ENCODE assay signal across 14 cellular contexts in genomic region chr16:11056090-11056988, GRCh38.
DNase-seq lines count a peak whose midpoint lies in the region; ATAC-seq and TF ChIP-seq lines count a peak whose summit lies in the region.
"Had no signal": no experiment of that assay in that cellular context is flagged by ENCODE, and none has a peak within 500 bp of the region (broad histone marks: within the 10 kb centered on the region; RNA-seq: fewer than 3 reads in every experiment).

No MANE protein-coding gene starts in this region.

- H3K9me3 Mint-ChIP-seq in activated CD8-positive, alpha-beta memory T cell treated with anti-CD3 and anti-CD28 coated beads, Interleukin-2, amount 10 ng/mL, durations not matched to agents 7 days and 5 days (ENCODE audit: low read depth), result no peaks in the 10 kb centered on the region
- H3K9me3 Mint-ChIP-seq in activated T-helper 1 cell treated with anti-CD3 and anti-CD28 coated beads, Interleukin-12 subunit alpha, Interleukin-12 subunit beta, Interleukin-2, Interleukin-4 antibody, amounts not matched to agents 30 ng/mL and 10 ng/mL and 1 ng/mL, durations not matched to agents 14 hours and 24 hours and 36 hours, result no peaks in the 10 kb centered on the region

- no peak for TF ChIP-seq EP300 in suprapubic skin (IDR thresholded peaks at IDR 0.05)

- H3K9me3 ChIP-seq in suprapubic skin, result no peaks in the 10 kb centered on the region

- intact Hi-C loops in activated T-helper 1 cell treated with anti-CD3 and anti-CD28 coated beads, Interleukin-12 subunit alpha, Interleukin-12 subunit beta, Interleukin-2, Interleukin-4 antibody, amounts not matched to agents 30 ng/mL and 10 ng/mL and 1 ng/mL, durations not matched to agents 14 hours and 24 hours and 36 hours (cut with micrococcal nuclease), result loop anchor here (1.0 kb wide), 2 partner anchors 38 to 44 kb away; no protein-coding TSS in a partner anchor

- H3K27ac Mint-ChIP-seq in activated CD8-positive, alpha-beta memory T cell treated with anti-CD3 and anti-CD28 coated beads, Interleukin-2, amount 10 ng/mL, durations not matched to agents 7 days and 5 days, result peak overlapping the region; percentile 76
- H3K27ac Mint-ChIP-seq in activated T-helper 1 cell treated with anti-CD3 and anti-CD28 coated beads, Interleukin-12 subunit alpha, Interleukin-12 subunit beta, Interleukin-2, Interleukin-4 antibody, amounts not matched to agents 30 ng/mL and 10 ng/mL and 1 ng/mL, durations not matched to agents 14 hours and 24 hours and 36 hours, result peak overlapping the region; percentile 59

- TF ChIP-seq POLR2A in suprapubic skin (IDR thresholded peaks at IDR 0.05), result no peak

- TF ChIP-seq CTCF in fibroblast of pulmonary artery (IDR thresholded peaks at IDR 0.05; ENCODE audit: low read length, missing control alignments) (no peak), suprapubic skin (IDR thresholded peaks at IDR 0.05) (no peak)

- H3K4me3 ChIP-seq in fibroblast of pulmonary artery (replicated peaks; ENCODE audit: low read depth, low read length) (no peak overlapping the region), suprapubic skin (no peak overlapping the region)
- H3K4me3 ChIP-seq: hepatocyte had no signal

- WGBS in suprapubic skin, result 76% methylated on average over 11 of the region's 11 CpGs

- no peak overlapping the region for H3K4me3 Mint-ChIP-seq in activated CD8-positive, alpha-beta memory T cell treated with anti-CD3 and anti-CD28 coated beads, Interleukin-2, amount 10 ng/mL, durations not matched to agents 7 days and 5 days
- no peak overlapping the region for H3K4me3 Mint-ChIP-seq in activated T-helper 1 cell treated with anti-CD3 and anti-CD28 coated beads, Interleukin-12 subunit alpha, Interleukin-12 subunit beta, Interleukin-2, Interleukin-4 antibody, amounts not matched to agents 30 ng/mL and 10 ng/mL and 1 ng/mL, durations not matched to agents 14 hours and 24 hours and 36 hours

- H3K4me1 ChIP-seq in suprapubic skin, result peaks cover 20% of the 10 kb centered on the region

- CTCF ChIA-PET in activated CD8-positive, alpha-beta memory T cell treated with anti-CD3 and anti-CD28 coated beads, Interleukin-2, amount 10 ng/mL, durations not matched to agents 7 days and 5 days (lab: Charles Lee), result interaction anchor here (1.1 to 2.6 kb wide), 3 partner anchors 20 to 200 kb away, joined by 4 to 11 read pairs (median 4); partner anchors contain the start of gene SOCS1

- no peaks in the 10 kb centered on the region for H3K27me3 Mint-ChIP-seq in activated CD8-positive, alpha-beta memory T cell treated with anti-CD3 and anti-CD28 coated beads, Interleukin-2, amount 10 ng/mL, durations not matched to agents 7 days and 5 days
- H3K27me3 Mint-ChIP-seq in activated T-helper 1 cell treated with anti-CD3 and anti-CD28 coated beads, Interleukin-12 subunit alpha, Interleukin-12 subunit beta, Interleukin-2, Interleukin-4 antibody, amounts not matched to agents 30 ng/mL and 10 ng/mL and 1 ng/mL, durations not matched to agents 14 hours and 24 hours and 36 hours (ENCODE audit: insufficient read depth), result no peaks in the 10 kb centered on the region

- peaks cover 54% of the 10 kb centered on the region for H3K36me3 Mint-ChIP-seq in activated CD8-positive, alpha-beta memory T cell treated with anti-CD3 and anti-CD28 coated beads, Interleukin-2, amount 10 ng/mL, durations not matched to agents 7 days and 5 days
- H3K36me3 Mint-ChIP-seq in activated T-helper 1 cell treated with anti-CD3 and anti-CD28 coated beads, Interleukin-12 subunit alpha, Interleukin-12 subunit beta, Interleukin-2, Interleukin-4 antibody, amounts not matched to agents 30 ng/mL and 10 ng/mL and 1 ng/mL, durations not matched to agents 14 hours and 24 hours and 36 hours (ENCODE audit: low read depth), result peaks cover 42% of the 10 kb centered on the region

- no peaks in the 10 kb centered on the region for H3K27me3 ChIP-seq in suprapubic skin
- H3K27me3 ChIP-seq: hepatocyte had no signal

- H3K27ac ChIP-seq in suprapubic skin, result peak overlapping the region; percentile 45
- H3K27ac ChIP-seq: hepatocyte had no signal

- DNase-seq in activated CD8-positive, alpha-beta memory T cell treated with anti-CD3 and anti-CD28 coated beads, Interleukin-2, amount 10 ng/mL, durations not matched to agents 7 days and 5 days, result no peak
- no peak for DNase-seq in activated CD8-positive, alpha-beta memory T cell treated with anti-CD3 and anti-CD28 coated beads, Interleukin-2, amount 50 U/mL, for 48 hours
- DNase-seq in activated T-helper 1 cell treated with anti-CD3 and anti-CD28 coated beads, Interleukin-12 subunit alpha, Interleukin-12 subunit beta, Interleukin-2, Interleukin-4 antibody, amounts not matched to agents 30 ng/mL and 10 ng/mL and 1 ng/mL, durations not matched to agents 14 hours and 24 hours and 36 hours (ENCODE audit: low spot score), result no peak
- DNase-seq in fibroblast of pulmonary artery (ENCODE audit: low read depth) (peak; percentile 43), suprapubic skin (ENCODE audit: low spot score in 2 of 2) (no peak), NCI-H526 treated with DMSO at 0.1 percent for 48 hours (lab: John Stamatoyannopoulos, UW) (no peak), GOT3 (lab: John Stamatoyannopoulos, UW) (no peak)
- DNase-seq: ACHN; activated naive CD4-positive, alpha-beta T cell; MM.1S; NCI-H510A treated with DMSO at 0.1 percent for 48 hours had no signal

- peaks cover 80% of the 10 kb centered on the region for H3K4me1 Mint-ChIP-seq in activated CD8-positive, alpha-beta memory T cell treated with anti-CD3 and anti-CD28 coated beads, Interleukin-2, amount 10 ng/mL, durations not matched to agents 7 days and 5 days
- peaks cover 66% of the 10 kb centered on the region for H3K4me1 Mint-ChIP-seq in activated T-helper 1 cell treated with anti-CD3 and anti-CD28 coated beads, Interleukin-12 subunit alpha, Interleukin-12 subunit beta, Interleukin-2, Interleukin-4 antibody, amounts not matched to agents 30 ng/mL and 10 ng/mL and 1 ng/mL, durations not matched to agents 14 hours and 24 hours and 36 hours (ENCODE audit: low read depth)

- H3K36me3 ChIP-seq in suprapubic skin, result peaks cover 33% of the 10 kb centered on the region

- no peak for ATAC-seq in activated CD8-positive, alpha-beta memory T cell treated with anti-CD3 and anti-CD28 coated beads, Interleukin-2, amount 10 ng/mL, durations not matched to agents 7 days and 5 days
- no peak for ATAC-seq in HG02678 (IDR thresholded peaks at IDR 0.05; ENCODE audit: unreplicated experiment)
- ATAC-seq: Right ventricle myocardium inferior had no signal
